ENCODE assay signal across 16 cellular contexts in genomic region chr2:80242355-80242910, GRCh38.
"Had no signal": no experiment of that assay in that cellular context is flagged by ENCODE, and none has a peak within 500 bp of the region (broad histone marks: within the 10 kb centered on the region; RNA-seq: fewer than 3 reads in every experiment).

No MANE protein-coding gene starts in this region.

- H3K27me3 ChIP-seq: brain microvascular endothelial cell, ovary, tibial nerve, uterus had no signal

- H3K4me3 ChIP-seq: ovary, tibial nerve, uterus had no signal

- H3K9me3 ChIP-seq: ovary, tibial nerve, uterus had no signal

- H3K36me3 ChIP-seq: brain microvascular endothelial cell, ovary, tibial nerve, uterus had no signal

- DNase-seq: activated B cell treated with CpG ODN at 0.5 μM for 24 hours; activated CD4-positive, alpha-beta T cell treated with anti-CD3 and anti-CD28 coated beads, Interleukin-2, amount 10 ng/mL, durations not matched to agents 24 days and 14 days; activated gamma-delta T cell treated with Interleukin-2 at 50 U/mL for 16 hours; brain microvascular endothelial cell; cortex of kidney; effector memory CD4-positive, alpha-beta T cell; foreskin melanocyte; islet precursor cell; naive B cell; ovary; stimulated activated CD4-positive, alpha-beta T cell treated with anti-CD3 and anti-CD28 coated beads, Interleukin-15, amount 100 ng/mL, for 24 hours; stimulated activated CD4-positive, alpha-beta T cell treated with anti-CD3 and anti-CD28 coated beads, Interleukin-4, amount 100 ng/mL, for 24 hours; stimulated activated naive CD4-positive, alpha-beta T cell; uterus had no signal

- H3K27ac ChIP-seq: brain microvascular endothelial cell, ovary, tibial nerve, uterus had no signal

- ATAC-seq: left lobe of liver had no signal

- H3K4me1 ChIP-seq: tibial nerve, uterus had no signal
